ENCODE assay signal across 8 cellular contexts in the genomic region with DNA sequence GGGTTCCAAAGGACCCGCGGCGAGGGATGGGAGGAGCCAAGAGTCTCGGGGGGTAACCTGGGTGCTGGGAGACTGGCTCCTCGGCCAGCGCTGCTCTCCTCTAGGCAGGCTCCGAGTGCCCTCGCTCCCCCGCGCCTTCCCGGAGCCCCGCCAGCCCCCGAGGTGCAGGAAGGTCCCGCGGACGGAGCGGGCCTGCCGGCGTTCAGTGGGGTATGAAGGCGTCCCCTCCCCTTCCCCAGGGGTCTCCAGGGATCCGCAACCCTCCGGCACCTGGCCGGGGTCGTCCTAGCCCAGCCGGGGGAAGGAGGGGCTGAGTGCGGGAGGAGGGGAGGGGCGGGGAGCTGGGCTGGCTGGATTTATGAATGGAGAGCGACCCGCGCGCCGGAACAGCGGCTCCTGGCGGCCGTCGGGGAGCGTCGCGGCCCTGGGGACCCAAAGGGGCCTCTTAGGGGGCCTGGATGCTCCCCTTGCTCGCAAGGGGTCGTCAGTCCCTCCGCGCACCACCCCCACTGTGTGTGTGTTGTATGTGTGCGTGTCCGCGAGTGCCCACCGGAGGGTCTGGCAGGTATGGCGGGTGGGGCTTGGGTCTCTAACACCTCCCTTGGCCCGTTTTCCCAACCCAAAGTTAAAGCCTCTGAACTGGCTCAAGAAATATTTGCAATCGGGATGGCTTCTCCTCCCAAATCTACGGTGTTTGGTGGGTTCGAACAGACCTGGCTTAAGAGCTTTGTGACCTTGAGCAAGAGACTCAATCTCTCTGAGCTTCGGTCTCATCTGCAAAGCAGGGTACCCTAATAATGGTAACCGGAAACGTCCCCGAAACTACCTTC. TPM values are rescaled to one million over a fixed set of nuclear protein-coding genes. Genes with fewer than 3 reads are reported as not detected.
DNase-seq lines count a peak whose midpoint lies in the region; ATAC-seq and TF ChIP-seq lines count a peak whose summit lies in the region.

No MANE protein-coding gene starts in this region.

- TF ChIP-seq CTCF in BE2C (IDR thresholded peaks at IDR 0.05; ENCODE audit: low read depth, low read length) (peak; percentile 58), GM20000 (IDR thresholded peaks at IDR 0.05; ENCODE audit: extremely low read depth, missing control alignments) (peak; percentile 78), sigmoid colon (IDR thresholded peaks at IDR 0.05) (peak in 3 of 4 experiments; percentile 42 to 75 (median 61))

- peak overlapping the region; percentile 58 for H3K4me3 ChIP-seq in BE2C (ENCODE audit: low read depth, low read length)
- H3K4me3 ChIP-seq in sigmoid colon: peak overlapping the region; percentile 11 to 57 (median 45)

- H3K27ac ChIP-seq in sigmoid colon: no peak overlapping the region

- H3K36me3 ChIP-seq in BE2C: no peaks in the 10 kb centered on the region
- no peaks in the 10 kb centered on the region for H3K36me3 ChIP-seq in sigmoid colon

- H3K27me3 ChIP-seq in BE2C (no peaks in the 10 kb centered on the region), sigmoid colon (peaks cover 10 to 36% (median 22%) of the 10 kb centered on the region in 3 donors)

- WGBS in sigmoid colon, 2 donors: 10 to 13% methylated on average over 56 of the region's 56 CpGs

- ATAC-seq in left cardiac atrium (peak; percentile 56 to 67), GM18861 (IDR thresholded peaks at IDR 0.05; ENCODE audit: unreplicated experiment) (no peak)

- TF ChIP-seq EP300 in sigmoid colon (IDR thresholded peaks at IDR 0.05): no peak

- intact Hi-C loops in left cardiac atrium (cut with DNase I) (loop anchor here in 1 of 2 donors (2.0 kb wide), 1 partner anchor 53 kb away; no protein-coding TSS in a partner anchor), sigmoid colon (cut with DNase I) (no loop called here)

- H3K9me3 ChIP-seq in BE2C (no peaks in the 10 kb centered on the region), sigmoid colon (no peaks in the 10 kb centered on the region)

- DNase-seq in BE2C (peak; percentile 62), GM20000 (ENCODE audit: low spot score) (peak; percentile 85), NOMO-1 treated with dmso at 0.1 percent for 144 hours (lab: John Stamatoyannopoulos, UW; ENCODE audit: unreplicated experiment) (peak; percentile 24), left cardiac atrium (peak; percentile 53), sigmoid colon (no peak), SKM-1 treated with dmso at 0.1 percent for 144 hours (lab: John Stamatoyannopoulos, UW; ENCODE audit: unreplicated experiment) (no peak)
- DNase-seq in activated gamma-delta T cell treated with anti-CD3 and anti-CD28 coated beads, Interleukin-2, amount 50 U/mL, for 16 hours (ENCODE audit: low read depth): peak; percentile 17

- H3K4me1 ChIP-seq in BE2C (peaks cover 9% of the 10 kb centered on the region), sigmoid colon (peaks cover 0 to 14% (median 11%) of the 10 kb centered on the region in 4 donors)

- TF ChIP-seq POLR2A in sigmoid colon (IDR thresholded peaks at IDR 0.05): no peak

RNA-seq across cellular contexts. Expression of gene HCRTR1, which starts 0.6 kb away (rescaled TPM):
- polyA plus RNA-seq in BE2C (2012; ENCODE audit: insufficient read depth, insufficient read length, low read depth): not detected
- under 1 TPM; 0.42 to 0.44 TPM for total RNA-seq in left cardiac atrium
- total RNA-seq in sigmoid colon: not detected
- under 1 TPM in 1 of 3 donors, not detected in 2; 0.03 TPM for polyA plus RNA-seq in sigmoid colon

RNA-seq across cellular contexts. Expression of gene PEF1, which starts 26.5 kb away (rescaled TPM):
- 94.0 TPM for polyA plus RNA-seq in BE2C (2012; ENCODE audit: insufficient read depth, insufficient read length, low read depth)
- total RNA-seq in left cardiac atrium: 10 to 100 TPM; 32.3 to 44.7 TPM
- total RNA-seq in sigmoid colon: 10 to 100 TPM; 52.9 to 87.4 (median 65.7) TPM
- 10 to 100 TPM; 56.5 to 74.2 (median 66.4) TPM for polyA plus RNA-seq in sigmoid colon

RNA-seq across cellular contexts. Expression of gene TINAGL1, which starts 41.8 kb away (rescaled TPM):
- 0.31 TPM for polyA plus RNA-seq in BE2C (2012; ENCODE audit: insufficient read depth, insufficient read length, low read depth)
- total RNA-seq in left cardiac atrium (100 to 1,000 TPM; 128 to 175 TPM), sigmoid colon (100 to 1,000 TPM in 3 of 4 donors, 10 to 100 TPM in 1; 62.9 to 238 (median 132) TPM)
- polyA plus RNA-seq in sigmoid colon: 10 to 100 TPM; 21.0 to 87.9 (median 40.9) TPM

Comparison
In these comparisons a context has a peak if more than half of its experiments do, and no peak if none do; other contexts are left out.
1. DNase-seq: peak in BE2C (single experiment), GM20000 (single experiment), NOMO-1 treated with dmso at 0.1 percent for 144 hours (single experiment), activated gamma-delta T cell treated with anti-CD3 and anti-CD28 coated beads, Interleukin-2, amount 50 U/mL, for 16 hours (single experiment) and left cardiac atrium (single experiment); none in sigmoid colon (single experiment) and SKM-1 treated with dmso at 0.1 percent for 144 hours (single experiment).
2. Peak in every context shown above with its lines, with median percentiles within 50 percentile points of each other: CTCF ChIP-seq.